Comparison of ENCODE assay signal across 25 cellular contexts in the genomic region with DNA sequence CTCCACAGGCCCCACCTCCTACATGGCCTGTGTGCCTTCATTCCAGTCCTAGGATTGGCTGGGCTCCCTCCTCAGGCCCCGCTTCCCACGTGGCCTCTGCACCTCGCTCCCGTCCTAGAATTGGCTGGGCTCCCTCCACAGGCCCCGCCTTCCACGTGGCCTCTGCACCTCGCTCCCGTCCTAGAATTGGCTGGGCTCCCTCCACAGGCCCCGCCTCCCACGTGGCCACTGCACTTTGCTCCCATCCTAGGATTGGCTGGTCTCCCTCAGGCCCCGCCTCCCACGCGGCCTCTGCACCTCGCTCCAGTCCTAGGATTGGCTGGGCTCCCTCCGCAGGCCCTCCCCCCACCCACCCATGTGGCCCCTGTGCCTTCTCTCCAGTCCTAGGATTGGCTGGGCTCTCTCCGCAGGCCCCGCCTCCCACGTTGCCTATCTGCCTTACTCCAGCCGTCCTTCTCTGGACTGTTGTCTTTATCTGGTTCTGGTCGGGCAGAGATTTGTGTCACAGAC. TPM values are rescaled to one million over a fixed set of nuclear protein-coding genes. Genes with fewer than 3 reads are reported as not detected.
"Had no signal": no experiment of that assay in that cellular context is flagged by ENCODE, and none has a peak within 500 bp of the region (broad histone marks: within the 10 kb centered on the region; RNA-seq: fewer than 3 reads in every experiment).

No MANE protein-coding gene starts in this region.

- FAIRE-seq: HTR-8/SVneo, RCC 7860 had no signal

- H3K4me3 ChIP-seq: MG63, SJSA1, SK-N-MC had no signal

- DNase-seq: KG1, MG63, NCI-H1092, NCI-H1105 treated with DMSO at 0.1 percent for 48 hours, NCI-H1417 treated with DMSO at 0.1 percent for 48 hours, NCI-H146, NCI-H1694 treated with DMSO at 0.1 percent for 48 hours, NCI-H1930, NCI-H2081, NCI-H2107, NCI-H226, NCI-H446, NCI-H510A, NCI-H524 treated with DMSO at 0.1 percent for 48 hours, NCI-H69, NCI-H774, Right ventricle myocardium superior, RPMI8226, SIG-M5 had no signal

- H3K9me3 ChIP-seq: MG63, SJSA1 had no signal

- H3K27ac ChIP-seq: HL-60, SJSA1, SK-N-MC had no signal

- H3K27me3 ChIP-seq: MG63, SJSA1 had no signal

- H3K4me1 ChIP-seq: SJSA1 had no signal

RNA-seq across cellular contexts. Expression of a gene that starts 45.3 kb away (rescaled TPM):
- total RNA-seq: LHCN-M2 had no signal
